Comparison of ENCODE assay signal across 14 cellular contexts in the genomic region with DNA sequence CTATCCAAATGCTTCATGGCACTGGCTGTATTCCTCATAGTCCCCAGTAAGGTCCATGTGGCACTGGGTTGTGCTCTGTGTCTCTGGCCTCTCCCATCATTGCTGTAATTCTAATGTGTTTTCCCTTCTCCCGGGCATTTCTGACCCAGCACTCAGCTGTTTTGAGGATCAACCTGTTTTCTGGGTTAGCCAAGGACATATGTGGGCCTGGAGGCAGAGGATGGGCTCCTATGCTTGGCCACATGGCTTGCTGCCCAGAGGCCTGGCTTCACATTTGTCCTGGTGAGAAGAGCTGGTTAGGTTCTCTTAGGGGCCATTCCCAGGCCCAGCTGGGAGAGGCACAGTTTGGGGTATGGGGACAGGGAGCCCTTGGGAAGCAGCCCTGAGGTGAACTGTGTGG.
DNase-seq lines count a peak whose midpoint lies in the region; ATAC-seq and TF ChIP-seq lines count a peak whose summit lies in the region.
"Had no signal": no experiment of that assay in that cellular context is flagged by ENCODE, and none has a peak within 500 bp of the region (broad histone marks: within the 10 kb centered on the region; RNA-seq: fewer than 3 reads in every experiment).

No MANE protein-coding gene starts in this region.

- TF ChIP-seq CTCF in ascending aorta (IDR thresholded peaks at IDR 0.05) (no peak), glutamatergic neuron (IDR thresholded peaks at IDR 0.05; ENCODE audit: partially characterized antibody, unreplicated experiment) (no peak), upper lobe of left lung (IDR thresholded peaks at IDR 0.05) (no peak), SK-N-SH (IDR thresholded peaks at IDR 0.05) (no peak)

- H3K4me1 ChIP-seq in ascending aorta (peaks cover 3 to 7% of the 10 kb centered on the region in 2 donors), upper lobe of left lung (peaks cover 0 to 2% (median 0%) of the 10 kb centered on the region in 4 donors), SK-N-SH (ENCODE audit: control insufficient read depth in 1 of 2, insufficient read depth in 2 of 2, low read depth in 1 of 2, low read length in 1 of 2) (peaks cover 0 to 10% of the 10 kb centered on the region in 2 experiments; a peak in 1 of 4 replicates)
- H3K4me1 ChIP-seq: BLaER1 treated with 17β-estradiol and CSF1 and Interleukin-3, amounts not matched to agents 10 nM and 100 nM had no signal

- H3K4me1 Mint-ChIP-seq in glutamatergic neuron (ENCODE audit: low read depth, unreplicated experiment): peaks cover 53% of the 10 kb centered on the region
- no peaks in the 10 kb centered on the region for H3K4me1 Mint-ChIP-seq in activated naive CD4-positive, alpha-beta T cell treated with anti-CD3 and anti-CD28 coated beads, Interleukin-2, amount 10 ng/mL, durations not matched to agents 7 days and 5 days
- H3K4me1 Mint-ChIP-seq: B cell had no signal

- no peak overlapping the region for H3K9ac ChIP-seq in SK-N-SH
- H3K9ac ChIP-seq: BLaER1 treated with 17β-estradiol and CSF1 and Interleukin-3, amounts not matched to agents 10 nM and 100 nM had no signal

- intact Hi-C loops in ascending aorta (cut with DNase I): no loop called here

- CTCF ChIA-PET in activated naive CD4-positive, alpha-beta T cell treated with anti-CD3 and anti-CD28 coated beads, Interleukin-2, amount 10 ng/mL, durations not matched to agents 7 days and 5 days (lab: Charles Lee): no interaction called here
- CTCF ChIA-PET in SK-N-SH (lab: Yijun Ruan, JAX): interaction anchor here (0.7 kb wide), 1 partner anchor 139 kb away, joined by 3 read pairs; no protein-coding TSS in a partner anchor

- TF ChIP-seq EP300 in upper lobe of left lung (IDR thresholded peaks at IDR 0.05) (no peak), SK-N-SH (IDR thresholded peaks at IDR 0.05; ENCODE audit: borderline replicate concordance in 1 of 2, low read depth in 1 of 2, low read length in 1 of 2) (no peak)

- no peak overlapping the region for H2AFZ ChIP-seq in SK-N-SH (ENCODE audit: low read depth)

- DNase-seq in G401 (ENCODE audit: low spot score) (peak; percentile 87), ascending aorta (ENCODE audit: low spot score in 2 of 2) (no peak), glutamatergic neuron (no peak), upper lobe of left lung (no peak), SK-N-SH (no peak)
- DNase-seq in activated naive CD4-positive, alpha-beta T cell treated with anti-CD3 and anti-CD28 coated beads, Interleukin-2, amount 10 ng/mL, durations not matched to agents 7 days and 5 days: no peak
- DNase-seq: Calu3; CD8-positive, alpha-beta T cell; GDM1; GOT3; H7; IMR-90 had no signal

- H3K27me3 Mint-ChIP-seq in glutamatergic neuron (ENCODE audit: unreplicated experiment): peaks cover 4% of the 10 kb centered on the region
- peaks cover 9% of the 10 kb centered on the region for H3K27me3 Mint-ChIP-seq in activated naive CD4-positive, alpha-beta T cell treated with anti-CD3 and anti-CD28 coated beads, Interleukin-2, amount 10 ng/mL, durations not matched to agents 7 days and 5 days

- peaks cover 16% of the 10 kb centered on the region for H3K9me3 Mint-ChIP-seq in glutamatergic neuron (ENCODE audit: unreplicated experiment)
- no peaks in the 10 kb centered on the region for H3K9me3 Mint-ChIP-seq in activated naive CD4-positive, alpha-beta T cell treated with anti-CD3 and anti-CD28 coated beads, Interleukin-2, amount 10 ng/mL, durations not matched to agents 7 days and 5 days
- H3K9me3 Mint-ChIP-seq: CD8-positive, alpha-beta T cell had no signal

- POLR2A ChIA-PET in SK-N-SH (lab: Yijun Ruan, JAX): no interaction called here

- H3K4me3 Mint-ChIP-seq in glutamatergic neuron (ENCODE audit: unreplicated experiment): peak overlapping the region; percentile 50
- no peak overlapping the region for H3K4me3 Mint-ChIP-seq in activated naive CD4-positive, alpha-beta T cell treated with anti-CD3 and anti-CD28 coated beads, Interleukin-2, amount 10 ng/mL, durations not matched to agents 7 days and 5 days
- H3K4me3 Mint-ChIP-seq: B cell; CD8-positive, alpha-beta T cell had no signal

- peak overlapping the region; percentile 90 for H3K27ac Mint-ChIP-seq in glutamatergic neuron (ENCODE audit: unreplicated experiment)
- no peak overlapping the region for H3K27ac Mint-ChIP-seq in activated naive CD4-positive, alpha-beta T cell treated with anti-CD3 and anti-CD28 coated beads, Interleukin-2, amount 10 ng/mL, durations not matched to agents 7 days and 5 days
- H3K27ac Mint-ChIP-seq: B cell; CD8-positive, alpha-beta T cell had no signal

- H3K36me3 ChIP-seq in ascending aorta (no peaks in the 10 kb centered on the region), upper lobe of left lung (no peaks in the 10 kb centered on the region), SK-N-SH (replicated peaks in 1 of 2; ENCODE audit: control insufficient read depth in 1 of 2, insufficient read depth in 2 of 2, low read length in 1 of 2) (no peaks in the 10 kb centered on the region)
- H3K36me3 ChIP-seq: BLaER1 treated with 17β-estradiol and CSF1 and Interleukin-3, amounts not matched to agents 10 nM and 100 nM had no signal

- peak; percentile 7 to 8 for ATAC-seq in upper lobe of left lung (ENCODE audit: low FRiP score in 2 of 2)
- ATAC-seq: CD8-positive, alpha-beta T cell had no signal

- in situ Hi-C loops in G401 (cut with HindIII; ENCODE audit: low sequenced_read_pairs): no loop called here

- H4K20me1 ChIP-seq in SK-N-SH (ENCODE audit: insufficient read depth): no peaks in the 10 kb centered on the region
- H4K20me1 ChIP-seq: BLaER1 treated with 17β-estradiol and CSF1 and Interleukin-3, amounts not matched to agents 10 nM and 100 nM had no signal

- no peaks in the 10 kb centered on the region for H3K36me3 Mint-ChIP-seq in glutamatergic neuron (ENCODE audit: unreplicated experiment)
- no peaks in the 10 kb centered on the region for H3K36me3 Mint-ChIP-seq in activated naive CD4-positive, alpha-beta T cell treated with anti-CD3 and anti-CD28 coated beads, Interleukin-2, amount 10 ng/mL, durations not matched to agents 7 days and 5 days
- H3K36me3 Mint-ChIP-seq: CD8-positive, alpha-beta T cell had no signal

- H3K27ac ChIP-seq in ascending aorta (peak overlapping the region; percentile 34 to 42), upper lobe of left lung (no peak overlapping the region), SK-N-SH (ENCODE audit: low read depth in 2 of 2, low read length in 1 of 2) (no peak overlapping the region)
- H3K27ac ChIP-seq: BLaER1 treated with 17β-estradiol and CSF1 and Interleukin-3, amounts not matched to agents 10 nM and 100 nM had no signal

- no peaks in the 10 kb centered on the region for H3F3A ChIP-seq in SK-N-SH (replicated peaks; ENCODE audit: insufficient read depth)

- H3K27me3 ChIP-seq in ascending aorta (no peaks in the 10 kb centered on the region), upper lobe of left lung (no peaks in the 10 kb centered on the region), SK-N-SH (ENCODE audit: insufficient read depth) (no peaks in the 10 kb centered on the region)
- H3K27me3 ChIP-seq: BLaER1 treated with 17β-estradiol and CSF1 and Interleukin-3, amounts not matched to agents 10 nM and 100 nM had no signal

- H3K9me3 ChIP-seq in ascending aorta: no peaks in the 10 kb centered on the region
- H3K9me3 ChIP-seq in upper lobe of left lung: no peaks in the 10 kb centered on the region
- H3K9me3 ChIP-seq in SK-N-SH: no peaks in the 10 kb centered on the region
- H3K9me3 ChIP-seq: BLaER1 treated with 17β-estradiol and CSF1 and Interleukin-3, amounts not matched to agents 10 nM and 100 nM had no signal

- TF ChIP-seq RAD21 in SK-N-SH (IDR thresholded peaks at IDR 0.05; ENCODE audit: low read length): no peak

- TF ChIP-seq POLR2A in upper lobe of left lung (IDR thresholded peaks at IDR 0.05): no peak

- H3K4me2 ChIP-seq in SK-N-SH: no peak overlapping the region
- H3K4me2 ChIP-seq: BLaER1 treated with 17β-estradiol and CSF1 and Interleukin-3, amounts not matched to agents 10 nM and 100 nM had no signal

- H3K79me2 ChIP-seq in SK-N-SH (ENCODE audit: insufficient read depth): no peaks in the 10 kb centered on the region

- H3K4me3 ChIP-seq in ascending aorta: no peak overlapping the region
- no peak overlapping the region for H3K4me3 ChIP-seq in upper lobe of left lung
- H3K4me3 ChIP-seq in SK-N-SH (ENCODE audit: low read depth in 2 of 2, low read length in 1 of 2): no peak overlapping the region
- H3K4me3 ChIP-seq: BLaER1 treated with 17β-estradiol and CSF1 and Interleukin-3, amounts not matched to agents 10 nM and 100 nM had no signal

- 60 to 75% methylated on average over 1 of the region's 1 CpG for WGBS in upper lobe of left lung, 2 donors
- WGBS in SK-N-SH (ENCODE audit: low lambda C conversion rate): 9% methylated on average over 1 of the region's 1 CpG

- no peaks in the 10 kb centered on the region for H3K9me2 ChIP-seq in SK-N-SH

TF ChIP-seq in SK-N-SH, 30 proteins besides CTCF, POLR2A, EP300 and RAD21 (continues in another document):
- TF ChIP-seq GATA2 (CRISPR knock-in tag; IDR thresholded peaks at IDR 0.05) (no peak), ELF1 (IDR thresholded peaks at IDR 0.05) (no peak), MEF2A (IDR thresholded peaks at IDR 0.05; ENCODE audit: borderline replicate concordance, low read depth) (no peak), EZH2phosphoT487 (IDR thresholded peaks at IDR 0.05; ENCODE audit: borderline replicate concordance, low read depth) (no peak), SIN3A (IDR thresholded peaks at IDR 0.05; ENCODE audit: borderline replicate concordance, low read depth, low read length) (no peak), NRF1 (IDR thresholded peaks at IDR 0.05; ENCODE audit: low read depth, low read length) (no peak), SMC3 (IDR thresholded peaks at IDR 0.05; ENCODE audit: low read depth, low read length) (no peak), FOSL2 (IDR thresholded peaks at IDR 0.05; ENCODE audit: borderline replicate concordance, low read depth) (no peak), TCF12 (IDR thresholded peaks at IDR 0.05) (no peak), MXI1 (IDR thresholded peaks at IDR 0.05; ENCODE audit: low read depth, low read length) (no peak)
- TF ChIP-seq, protein P1, sequence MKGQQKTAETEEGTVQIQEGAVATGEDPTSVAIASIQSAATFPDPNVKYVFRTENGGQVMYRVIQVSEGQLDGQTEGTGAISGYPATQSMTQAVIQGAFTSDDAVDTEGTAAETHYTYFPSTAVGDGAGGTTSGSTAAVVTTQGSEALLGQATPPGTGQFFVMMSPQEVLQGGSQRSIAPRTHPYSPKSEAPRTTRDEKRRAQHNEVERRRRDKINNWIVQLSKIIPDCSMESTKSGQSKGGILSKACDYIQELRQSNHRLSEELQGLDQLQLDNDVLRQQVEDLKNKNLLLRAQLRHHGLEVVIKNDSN (IDR thresholded peaks at IDR 0.05; ENCODE audit: borderline replicate concordance, low read depth): no peak
- TF ChIP-seq, protein P2, sequence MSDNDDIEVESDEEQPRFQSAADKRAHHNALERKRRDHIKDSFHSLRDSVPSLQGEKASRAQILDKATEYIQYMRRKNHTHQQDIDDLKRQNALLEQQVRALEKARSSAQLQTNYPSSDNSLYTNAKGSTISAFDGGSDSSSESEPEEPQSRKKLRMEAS (IDR thresholded peaks at IDR 0.05; ENCODE audit: low read depth): no peak

Comparison
In these comparisons a context has a peak if more than half of its experiments do, and no peak if none do; other contexts are left out.
1. H3K27ac ChIP-seq: peak in ascending aorta (2 of 2); none in upper lobe of left lung (0 of 4) and SK-N-SH (0 of 2).